Comparison of ENCODE assay signal across 1 cellular context in genomic region chr14:37650356-37651037, GRCh38.
A peak's percentile ranks its signal among the peaks of the same experiment; 100 is the strongest.
TF ChIP-seq lines count a peak whose summit lies in the region.

No MANE protein-coding gene starts in this region.

TF ChIP-seq in HepG2, 621 proteins besides CTCF, POLR2A, EP300 and RAD21 (continued from another document):
- peak; percentile 71; the same call in 1 of the 2 replicates for TF ChIP-seq ZGPAT (CRISPR knock-in tag; IDR thresholded peaks at IDR 0.05)
- no peak for TF ChIP-seq ZFY (CRISPR knock-in tag; IDR thresholded peaks at IDR 0.05)
- TF ChIP-seq ZNF678 (CRISPR knock-in tag; IDR thresholded peaks at IDR 0.05) = no peak
- no peak for TF ChIP-seq ETV6 (CRISPR knock-in tag; conservative IDR thresholded peaks at IDR 0.05)
- no peak for TF ChIP-seq CSRNP1 (CRISPR knock-in tag; IDR thresholded peaks at IDR 0.05)
- TF ChIP-seq SMARCC2 (IDR thresholded peaks at IDR 0.05) = no peak
- peak; percentile 78 for TF ChIP-seq POGZ (CRISPR knock-in tag; IDR thresholded peaks at IDR 0.05)
- no peak for TF ChIP-seq TAF1 (CRISPR knock-in tag; IDR thresholded peaks at IDR 0.05)
- 0 out of 2 replicates have a peak, but pooled peaks have one; percentile 64 for TF ChIP-seq SSRP1 (CRISPR knock-in tag; IDR thresholded peaks at IDR 0.05)
- TF ChIP-seq NFIC (IDR thresholded peaks at IDR 0.05; ENCODE audit: low read length) = no peak; the same call in 1 of the 2 replicates
- 0 out of 2 replicates have a peak, but pooled peaks have one; percentile 31 for TF ChIP-seq MIER3 (CRISPR knock-in tag; IDR thresholded peaks at IDR 0.05; ENCODE audit: borderline replicate concordance)
- no peak for TF ChIP-seq YEATS4 (CRISPR knock-in tag; IDR thresholded peaks at IDR 0.05; ENCODE audit: borderline replicate concordance)
- TF ChIP-seq ZNF513 (CRISPR knock-in tag; conservative IDR thresholded peaks at IDR 0.05) = no peak
